ENCODE assay signal across 12 cellular contexts in the genomic region with DNA sequence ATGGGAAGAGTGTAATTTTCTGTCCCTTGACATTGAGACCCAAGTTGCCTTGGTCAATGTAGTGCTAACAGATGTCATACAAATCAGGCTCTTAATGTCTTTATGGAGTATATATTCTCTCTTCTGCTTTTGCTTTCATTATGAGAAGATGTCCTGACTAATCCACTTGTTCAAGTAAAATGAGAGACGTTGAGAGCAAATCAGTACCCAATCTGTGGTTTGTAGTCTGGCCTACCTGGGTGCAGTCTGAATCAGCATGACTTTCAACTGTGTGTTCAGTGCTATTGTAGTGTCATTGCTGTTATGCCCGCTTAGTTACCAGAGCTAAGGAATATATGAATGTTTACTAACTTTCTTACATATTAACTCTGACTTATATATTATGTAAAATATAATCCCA.
A peak's percentile ranks its signal among the peaks of the same experiment; 100 is the strongest.
DNase-seq lines count a peak whose midpoint lies in the region; ATAC-seq and TF ChIP-seq lines count a peak whose summit lies in the region.
"Had no signal": no experiment of that assay in that cellular context is flagged by ENCODE, and none has a peak within 500 bp of the region (broad histone marks: within the 10 kb centered on the region; RNA-seq: fewer than 3 reads in every experiment).

No MANE protein-coding gene starts in this region.

- H3K4me1 Mint-ChIP-seq in natural killer cell, result no peaks in the 10 kb centered on the region

- WGBS in thyroid gland, 2 donors, result 84 to 89% methylated on average over 2 of the region's 2 CpGs

- ATAC-seq in GM18508 (IDR thresholded peaks at IDR 0.05; ENCODE audit: insufficient read depth, unreplicated experiment), result peak; percentile 100
- peak; percentile 98 for ATAC-seq in GM19463 (IDR thresholded peaks at IDR 0.05; ENCODE audit: unreplicated experiment)
- peak; percentile 100 for ATAC-seq in HG02885 (IDR thresholded peaks at IDR 0.05; ENCODE audit: poor library complexity, unreplicated experiment)
- peak; percentile 98 for ATAC-seq in HG03558 (IDR thresholded peaks at IDR 0.05; ENCODE audit: extremely low read depth, unreplicated experiment)
- ATAC-seq in natural killer cell, result no peak
- ATAC-seq: right lobe of liver had no signal

- DNase-seq in NCI-H226 (no peak), thyroid gland (no peak), cardiac septum (ENCODE audit: low spot score) (no peak), natural killer cell (no peak)
- DNase-seq: NCI-H1105, right lobe of liver, uterus had no signal

- no peaks in the 10 kb centered on the region for H3K36me3 Mint-ChIP-seq in natural killer cell

- H3K9me3 Mint-ChIP-seq in natural killer cell, result peaks cover 6% of the 10 kb centered on the region in 2 donors

- no peaks in the 10 kb centered on the region for H3K27me3 ChIP-seq in thyroid gland
- H3K27me3 ChIP-seq: right lobe of liver, uterus had no signal

- no peaks in the 10 kb centered on the region for H3K27me3 Mint-ChIP-seq in natural killer cell (ENCODE audit: low read depth in 2 of 2)

- intact Hi-C loops in thyroid gland (cut with DNase I) (no loop called here), cardiac septum (cut with DNase I) (no loop called here), natural killer cell (cut with micrococcal nuclease) (no loop called here)

- no peak overlapping the region for H3K27ac Mint-ChIP-seq in natural killer cell
- H3K27ac Mint-ChIP-seq: T-helper 2 cell treated with Interferon-gamma antibody and Interleukin-4, amounts not matched to agents 5 μg/mL and 100 μg/mL, for 36 hours had no signal

- H3K27ac ChIP-seq in thyroid gland, result no peak overlapping the region
- H3K27ac ChIP-seq: right lobe of liver, uterus had no signal

- no peaks in the 10 kb centered on the region for H3K4me1 ChIP-seq in thyroid gland
- H3K4me1 ChIP-seq: right lobe of liver, uterus had no signal

- H3K4me3 ChIP-seq in thyroid gland (replicated peaks in 1 of 3), result no peak overlapping the region
- H3K4me3 ChIP-seq: right lobe of liver, uterus had no signal

- H3K4me3 Mint-ChIP-seq in natural killer cell, result no peak overlapping the region
- H3K4me3 Mint-ChIP-seq: T-helper 2 cell treated with Interferon-gamma antibody and Interleukin-4, amounts not matched to agents 5 μg/mL and 100 μg/mL, for 36 hours had no signal

- no peak for TF ChIP-seq CTCF in thyroid gland (IDR thresholded peaks at IDR 0.05)
- no peak for TF ChIP-seq CTCF in natural killer cell (IDR thresholded peaks at IDR 0.05)

- H3K36me3 ChIP-seq in thyroid gland, result no peaks in the 10 kb centered on the region
- H3K36me3 ChIP-seq: right lobe of liver, uterus had no signal

- H3K9me3 ChIP-seq in thyroid gland, result no peaks in the 10 kb centered on the region
- H3K9me3 ChIP-seq: uterus had no signal

- no peak for TF ChIP-seq POLR2A in thyroid gland (IDR thresholded peaks at IDR 0.05)

Comparison
In these comparisons a context has a peak if more than half of its experiments do, and no peak if none do; other contexts are left out.
1. ATAC-seq: peak in GM18508 (single experiment), GM19463 (single experiment), HG02885 (single experiment) and HG03558 (single experiment); none in natural killer cell (0 of 3).